ENCODE assay signal across 8 cellular contexts in the genomic region with DNA sequence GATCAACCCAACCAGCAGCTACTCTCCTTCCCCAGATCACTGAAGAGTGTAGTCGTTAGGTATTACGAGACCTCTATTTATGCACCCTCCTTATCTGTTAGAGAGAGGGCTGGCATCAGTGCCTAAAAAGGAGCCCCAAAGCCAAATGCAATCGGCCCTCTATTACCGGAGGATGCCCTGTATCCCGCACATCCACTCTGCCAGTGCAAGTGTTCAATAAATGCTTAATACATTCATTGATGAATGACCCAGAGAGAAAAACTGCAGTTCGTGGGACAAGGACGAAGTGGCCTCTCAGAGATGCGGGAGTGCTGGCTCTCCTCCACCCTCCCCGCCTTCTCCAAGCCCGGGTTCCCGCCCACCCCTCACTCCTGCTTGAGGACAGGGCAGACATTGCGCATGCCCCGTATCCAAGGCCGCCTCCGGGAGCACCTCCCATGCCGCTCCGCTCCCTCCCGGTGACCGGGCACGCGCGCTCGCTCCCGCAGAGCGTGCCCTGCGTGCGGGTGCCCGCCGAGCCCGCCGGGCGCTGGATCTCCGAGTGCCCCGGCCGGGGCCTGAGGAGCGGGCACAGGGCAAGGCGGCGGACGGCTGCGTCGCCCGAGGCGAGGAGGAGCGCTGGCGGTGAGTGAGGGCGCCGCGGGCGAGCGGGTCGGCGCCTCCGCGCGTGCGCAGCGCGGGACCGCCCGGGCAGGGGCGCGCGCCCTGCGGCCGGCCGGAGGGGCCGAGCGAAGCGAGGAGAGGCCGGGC.
DNase-seq lines count a peak whose midpoint lies in the region; ATAC-seq and TF ChIP-seq lines count a peak whose summit lies in the region.

No MANE protein-coding gene starts in this region.

- peaks cover 0 to 8% of the 10 kb centered on the region in 2 donors for H3K36me3 ChIP-seq in muscle layer of duodenum (ENCODE audit: control insufficient read depth in 1 of 2, insufficient read depth in 2 of 2, low read length in 2 of 2)

- ATAC-seq in GM18909 (IDR thresholded peaks at IDR 0.05; ENCODE audit: poor library complexity, unreplicated experiment), result peak; percentile 84
- peak; percentile 61 for ATAC-seq in HG03521 (IDR thresholded peaks at IDR 0.05; ENCODE audit: unreplicated experiment)
- ATAC-seq in stimulated activated naive CD8-positive, alpha-beta T cell treated with anti-CD3 and anti-CD28 coated beads, Interleukin-15, Interleukin-2, amounts not matched to agents 100 U/mL and 50 U/mL, for 24 hours, result peak; percentile 79

- H3K4me3 ChIP-seq in fibroblast of mammary gland (ENCODE audit: control insufficient read depth, low read depth, low read length), result peak overlapping the region; percentile 64
- H3K4me3 ChIP-seq in muscle layer of duodenum (ENCODE audit: low read depth in 1 of 2, low read length in 2 of 2), result peak overlapping the region; percentile 84 to 87

- no peaks in the 10 kb centered on the region for H3K9me3 ChIP-seq in muscle layer of duodenum (ENCODE audit: control insufficient read depth in 1 of 2, low read length in 2 of 2)

- TF ChIP-seq CTCF in fibroblast of mammary gland (conservative IDR thresholded peaks at IDR 0.05; ENCODE audit: control insufficient read depth, insufficient read depth, low read depth, low read length), result no peak

- H3K4me1 ChIP-seq in muscle layer of duodenum (ENCODE audit: control insufficient read depth in 1 of 2, insufficient read depth in 2 of 2, low read length in 2 of 2), result peaks cover 0 to 21% of the 10 kb centered on the region in 2 donors

- H3K27ac ChIP-seq in muscle layer of duodenum (ENCODE audit: low read length), result no peak overlapping the region

- DNase-seq in AG08395 (ENCODE audit: low spot score), result peak; percentile 96
- DNase-seq in NCI-H748 (lab: John Stamatoyannopoulos, UW; ENCODE audit: unreplicated experiment), result peak; percentile 99
- peak; percentile 55 for DNase-seq in activated T-cell treated with anti-CD3 and anti-CD28 coated beads for 24 hours (ENCODE audit: low read depth)
- DNase-seq in fibroblast of mammary gland (ENCODE audit: low read depth), result peak; percentile 82
- peak; percentile 66 for DNase-seq in stimulated activated naive CD8-positive, alpha-beta T cell treated with anti-CD3 and anti-CD28 coated beads, Interleukin-15, Interleukin-2, amounts not matched to agents 100 U/mL and 50 U/mL, for 24 hours

- H3K27me3 ChIP-seq in muscle layer of duodenum (ENCODE audit: low read depth, low read length), result no peaks in the 10 kb centered on the region
